ENCODE assay signal across 9 cellular contexts in the genomic region with DNA sequence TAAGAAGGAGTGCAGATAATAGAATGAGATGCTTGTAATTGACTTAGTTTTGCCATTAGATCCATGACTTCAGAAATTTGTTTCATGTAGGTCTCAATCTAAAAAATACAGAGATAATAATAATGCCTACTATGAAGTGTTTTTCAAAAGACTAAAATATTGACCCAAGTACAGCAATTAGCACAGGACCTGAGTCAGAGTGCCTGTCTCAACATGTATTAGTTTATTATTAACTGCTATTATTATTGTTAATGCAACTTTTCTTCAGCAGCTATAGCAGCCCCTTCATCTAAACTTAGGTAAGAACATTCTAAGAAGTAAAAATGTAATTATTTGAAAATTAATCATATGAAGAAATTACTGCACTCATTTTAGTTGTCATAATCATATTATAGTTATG.
"Had no signal": no experiment of that assay in that cellular context is flagged by ENCODE, and none has a peak within 500 bp of the region (broad histone marks: within the 10 kb centered on the region; RNA-seq: fewer than 3 reads in every experiment).

No MANE protein-coding gene starts in this region.

- H2AFZ ChIP-seq: GM23248 had no signal

- H3K9me3 ChIP-seq: HAP-1 had no signal

- H3K36me3 ChIP-seq: HAP-1 had no signal

- H3K4me1 ChIP-seq: HAP-1 had no signal

- ATAC-seq: HCT116 had no signal

- FAIRE-seq: HTR-8/SVneo had no signal

- DNase-seq: GM23248, GOT3, H7, HFFc6, IMR-90 had no signal

- H3K4me3 ChIP-seq: GM23248, HAP-1 had no signal

- H3K27ac ChIP-seq: GM23248, HL-60 had no signal
